In the genomic region with DNA sequence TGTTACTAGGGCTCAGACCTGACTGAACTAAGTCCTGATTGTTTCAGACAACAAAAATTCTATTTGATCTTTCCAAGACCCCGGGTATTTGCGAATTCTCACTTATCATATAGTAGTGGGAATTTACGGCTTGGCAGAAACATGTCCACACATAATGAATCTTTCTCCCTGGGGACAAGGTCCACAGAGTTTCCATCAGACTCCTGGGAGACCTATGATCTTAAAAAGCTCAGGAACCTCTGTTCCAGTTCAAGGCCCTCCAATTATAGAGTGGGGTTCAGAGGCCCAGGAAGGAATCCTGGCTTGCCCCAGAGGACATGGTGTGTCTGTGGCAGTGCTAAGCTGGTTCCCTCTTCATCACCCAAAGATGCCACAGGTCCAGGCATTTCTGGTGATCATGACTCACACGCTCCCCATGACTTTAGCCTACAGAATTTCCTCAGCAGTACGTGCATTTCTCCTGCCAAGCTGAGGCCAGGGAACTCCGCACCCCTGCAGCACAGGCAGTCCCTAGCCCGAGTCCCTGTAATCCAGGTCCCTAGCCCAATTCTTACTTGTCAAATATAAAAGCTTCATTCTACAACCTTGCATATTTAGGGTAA, we compare ENCODE assay signal across 1 cellular context.
TF ChIP-seq lines count a peak whose summit lies in the region.

No MANE protein-coding gene starts in this region.

TF ChIP-seq in HepG2, 621 proteins besides CTCF, POLR2A, EP300 and RAD21 (continues in another document):
- TF ChIP-seq RFX1 (IDR thresholded peaks at IDR 0.05) (no peak), ZSCAN9 (CRISPR knock-in tag; IDR thresholded peaks at IDR 0.05; ENCODE audit: borderline replicate concordance) (no peak), HDAC1 (CRISPR knock-in tag; IDR thresholded peaks at IDR 0.05) (no peak), RNF2 (conservative IDR thresholded peaks at IDR 0.05; ENCODE audit: low read depth) (no peak), MED1 (CRISPR knock-in tag; IDR thresholded peaks at IDR 0.05) (no peak), SRSF4 (IDR thresholded peaks at IDR 0.05; ENCODE audit: low read depth, low read length, poor library complexity, severe bottlenecking) (no peak), ISX (CRISPR knock-in tag; conservative IDR thresholded peaks at IDR 0.05) (no peak), STAG1 (CRISPR knock-in tag; IDR thresholded peaks at IDR 0.05) (no peak), FOSL2 (CRISPR knock-in tag; IDR thresholded peaks at IDR 0.05) (peak; percentile 42), YY1 (IDR thresholded peaks at IDR 0.05; ENCODE audit: insufficient read depth, insufficient replicate concordance, low read depth, low read length) (no peak), ZNF510 (CRISPR knock-in tag; IDR thresholded peaks at IDR 0.05; ENCODE audit: low read depth) (no peak), GABPA (IDR thresholded peaks at IDR 0.05; ENCODE audit: low read depth, low read length) (no peak), GABPA (CRISPR knock-in tag; IDR thresholded peaks at IDR 0.05; ENCODE audit: low read depth) (no peak), ZNF160 (CRISPR knock-in tag; IDR thresholded peaks at IDR 0.05) (no peak), HDAC2 (CRISPR knock-in tag; IDR thresholded peaks at IDR 0.05) (peak; percentile 13; the same call in 1 of the 2 replicates), CBX2 (IDR thresholded peaks at IDR 0.05; ENCODE audit: low read depth, low read length) (no peak), CBX2 (CRISPR knock-in tag; IDR thresholded peaks at IDR 0.05; ENCODE audit: low read depth) (no peak), ZBTB38 (CRISPR knock-in tag; IDR thresholded peaks at IDR 0.05) (peak; percentile 70; the same call in 1 of the 2 replicates), NCOA1 (CRISPR knock-in tag; IDR thresholded peaks at IDR 0.05) (0 out of 2 replicates have a peak, but pooled peaks have one; percentile 26), HNF4G (IDR thresholded peaks at IDR 0.05; ENCODE audit: borderline replicate concordance, low read depth, low read length) (0 out of 2 replicates have a peak, but pooled peaks have one; percentile 29), HNF4G (CRISPR knock-in tag; IDR thresholded peaks at IDR 0.05; ENCODE audit: borderline replicate concordance, low read depth) (no peak), POGZ (CRISPR knock-in tag; IDR thresholded peaks at IDR 0.05) (no peak), MTF1 (CRISPR knock-in tag; IDR thresholded peaks at IDR 0.05) (no peak), PHF21A (CRISPR knock-in tag; IDR thresholded peaks at IDR 0.05) (no peak), GABPB1 (CRISPR knock-in tag; IDR thresholded peaks at IDR 0.05) (no peak), MIXL1 (CRISPR knock-in tag; IDR thresholded peaks at IDR 0.05) (no peak), ZBTB3 (CRISPR knock-in tag; IDR thresholded peaks at IDR 0.05; ENCODE audit: borderline replicate concordance, low read depth) (no peak), MTF2 (CRISPR knock-in tag; IDR thresholded peaks at IDR 0.05; ENCODE audit: borderline replicate concordance) (no peak), SRSF1 (optimal IDR thresholded peaks at IDR 0.05; ENCODE audit: low read depth, low read length) (no peak)
- TF ChIP-seq, protein P1, sequence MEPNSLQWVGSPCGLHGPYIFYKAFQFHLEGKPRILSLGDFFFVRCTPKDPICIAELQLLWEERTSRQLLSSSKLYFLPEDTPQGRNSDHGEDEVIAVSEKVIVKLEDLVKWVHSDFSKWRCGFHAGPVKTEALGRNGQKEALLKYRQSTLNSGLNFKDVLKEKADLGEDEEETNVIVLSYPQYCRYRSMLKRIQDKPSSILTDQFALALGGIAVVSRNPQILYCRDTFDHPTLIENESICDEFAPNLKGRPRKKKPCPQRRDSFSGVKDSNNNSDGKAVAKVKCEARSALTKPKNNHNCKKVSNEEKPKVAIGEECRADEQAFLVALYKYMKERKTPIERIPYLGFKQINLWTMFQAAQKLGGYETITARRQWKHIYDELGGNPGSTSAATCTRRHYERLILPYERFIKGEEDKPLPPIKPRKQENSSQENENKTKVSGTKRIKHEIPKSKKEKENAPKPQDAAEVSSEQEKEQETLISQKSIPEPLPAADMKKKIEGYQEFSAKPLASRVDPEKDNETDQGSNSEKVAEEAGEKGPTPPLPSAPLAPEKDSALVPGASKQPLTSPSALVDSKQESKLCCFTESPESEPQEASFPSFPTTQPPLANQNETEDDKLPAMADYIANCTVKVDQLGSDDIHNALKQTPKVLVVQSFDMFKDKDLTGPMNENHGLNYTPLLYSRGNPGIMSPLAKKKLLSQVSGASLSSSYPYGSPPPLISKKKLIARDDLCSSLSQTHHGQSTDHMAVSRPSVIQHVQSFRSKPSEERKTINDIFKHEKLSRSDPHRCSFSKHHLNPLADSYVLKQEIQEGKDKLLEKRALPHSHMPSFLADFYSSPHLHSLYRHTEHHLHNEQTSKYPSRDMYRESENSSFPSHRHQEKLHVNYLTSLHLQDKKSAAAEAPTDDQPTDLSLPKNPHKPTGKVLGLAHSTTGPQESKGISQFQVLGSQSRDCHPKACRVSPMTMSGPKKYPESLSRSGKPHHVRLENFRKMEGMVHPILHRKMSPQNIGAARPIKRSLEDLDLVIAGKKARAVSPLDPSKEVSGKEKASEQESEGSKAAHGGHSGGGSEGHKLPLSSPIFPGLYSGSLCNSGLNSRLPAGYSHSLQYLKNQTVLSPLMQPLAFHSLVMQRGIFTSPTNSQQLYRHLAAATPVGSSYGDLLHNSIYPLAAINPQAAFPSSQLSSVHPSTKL (CRISPR knock-in tag; IDR thresholded peaks at IDR 0.05) = 0 out of 2 replicates have a peak, but pooled peaks have one; percentile 11
- TF ChIP-seq, protein P2, sequence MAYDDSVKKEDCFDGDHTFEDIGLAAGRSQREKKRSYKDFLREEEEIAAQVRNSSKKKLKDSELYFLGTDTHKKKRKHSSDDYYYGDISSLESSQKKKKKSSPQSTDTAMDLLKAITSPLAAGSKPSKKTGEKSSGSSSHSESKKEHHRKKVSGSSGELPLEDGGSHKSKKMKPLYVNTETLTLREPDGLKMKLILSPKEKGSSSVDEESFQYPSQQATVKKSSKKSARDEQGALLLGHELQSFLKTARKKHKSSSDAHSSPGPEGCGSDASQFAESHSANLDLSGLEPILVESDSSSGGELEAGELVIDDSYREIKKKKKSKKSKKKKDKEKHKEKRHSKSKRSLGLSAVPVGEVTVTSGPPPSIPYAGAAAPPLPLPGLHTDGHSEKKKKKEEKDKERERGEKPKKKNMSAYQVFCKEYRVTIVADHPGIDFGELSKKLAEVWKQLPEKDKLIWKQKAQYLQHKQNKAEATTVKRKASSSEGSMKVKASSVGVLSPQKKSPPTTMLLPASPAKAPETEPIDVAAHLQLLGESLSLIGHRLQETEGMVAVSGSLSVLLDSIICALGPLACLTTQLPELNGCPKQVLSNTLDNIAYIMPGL (CRISPR knock-in tag; IDR thresholded peaks at IDR 0.05; ENCODE audit: borderline replicate concordance in 1 of 2, low read depth in 1 of 2) = no peak
- TF ChIP-seq, protein P3, sequence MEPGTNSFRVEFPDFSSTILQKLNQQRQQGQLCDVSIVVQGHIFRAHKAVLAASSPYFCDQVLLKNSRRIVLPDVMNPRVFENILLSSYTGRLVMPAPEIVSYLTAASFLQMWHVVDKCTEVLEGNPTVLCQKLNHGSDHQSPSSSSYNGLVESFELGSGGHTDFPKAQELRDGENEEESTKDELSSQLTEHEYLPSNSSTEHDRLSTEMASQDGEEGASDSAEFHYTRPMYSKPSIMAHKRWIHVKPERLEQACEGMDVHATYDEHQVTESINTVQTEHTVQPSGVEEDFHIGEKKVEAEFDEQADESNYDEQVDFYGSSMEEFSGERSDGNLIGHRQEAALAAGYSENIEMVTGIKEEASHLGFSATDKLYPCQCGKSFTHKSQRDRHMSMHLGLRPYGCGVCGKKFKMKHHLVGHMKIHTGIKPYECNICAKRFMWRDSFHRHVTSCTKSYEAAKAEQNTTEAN (CRISPR knock-in tag; conservative IDR thresholded peaks at IDR 0.05) = no peak
- TF ChIP-seq, protein P4, sequence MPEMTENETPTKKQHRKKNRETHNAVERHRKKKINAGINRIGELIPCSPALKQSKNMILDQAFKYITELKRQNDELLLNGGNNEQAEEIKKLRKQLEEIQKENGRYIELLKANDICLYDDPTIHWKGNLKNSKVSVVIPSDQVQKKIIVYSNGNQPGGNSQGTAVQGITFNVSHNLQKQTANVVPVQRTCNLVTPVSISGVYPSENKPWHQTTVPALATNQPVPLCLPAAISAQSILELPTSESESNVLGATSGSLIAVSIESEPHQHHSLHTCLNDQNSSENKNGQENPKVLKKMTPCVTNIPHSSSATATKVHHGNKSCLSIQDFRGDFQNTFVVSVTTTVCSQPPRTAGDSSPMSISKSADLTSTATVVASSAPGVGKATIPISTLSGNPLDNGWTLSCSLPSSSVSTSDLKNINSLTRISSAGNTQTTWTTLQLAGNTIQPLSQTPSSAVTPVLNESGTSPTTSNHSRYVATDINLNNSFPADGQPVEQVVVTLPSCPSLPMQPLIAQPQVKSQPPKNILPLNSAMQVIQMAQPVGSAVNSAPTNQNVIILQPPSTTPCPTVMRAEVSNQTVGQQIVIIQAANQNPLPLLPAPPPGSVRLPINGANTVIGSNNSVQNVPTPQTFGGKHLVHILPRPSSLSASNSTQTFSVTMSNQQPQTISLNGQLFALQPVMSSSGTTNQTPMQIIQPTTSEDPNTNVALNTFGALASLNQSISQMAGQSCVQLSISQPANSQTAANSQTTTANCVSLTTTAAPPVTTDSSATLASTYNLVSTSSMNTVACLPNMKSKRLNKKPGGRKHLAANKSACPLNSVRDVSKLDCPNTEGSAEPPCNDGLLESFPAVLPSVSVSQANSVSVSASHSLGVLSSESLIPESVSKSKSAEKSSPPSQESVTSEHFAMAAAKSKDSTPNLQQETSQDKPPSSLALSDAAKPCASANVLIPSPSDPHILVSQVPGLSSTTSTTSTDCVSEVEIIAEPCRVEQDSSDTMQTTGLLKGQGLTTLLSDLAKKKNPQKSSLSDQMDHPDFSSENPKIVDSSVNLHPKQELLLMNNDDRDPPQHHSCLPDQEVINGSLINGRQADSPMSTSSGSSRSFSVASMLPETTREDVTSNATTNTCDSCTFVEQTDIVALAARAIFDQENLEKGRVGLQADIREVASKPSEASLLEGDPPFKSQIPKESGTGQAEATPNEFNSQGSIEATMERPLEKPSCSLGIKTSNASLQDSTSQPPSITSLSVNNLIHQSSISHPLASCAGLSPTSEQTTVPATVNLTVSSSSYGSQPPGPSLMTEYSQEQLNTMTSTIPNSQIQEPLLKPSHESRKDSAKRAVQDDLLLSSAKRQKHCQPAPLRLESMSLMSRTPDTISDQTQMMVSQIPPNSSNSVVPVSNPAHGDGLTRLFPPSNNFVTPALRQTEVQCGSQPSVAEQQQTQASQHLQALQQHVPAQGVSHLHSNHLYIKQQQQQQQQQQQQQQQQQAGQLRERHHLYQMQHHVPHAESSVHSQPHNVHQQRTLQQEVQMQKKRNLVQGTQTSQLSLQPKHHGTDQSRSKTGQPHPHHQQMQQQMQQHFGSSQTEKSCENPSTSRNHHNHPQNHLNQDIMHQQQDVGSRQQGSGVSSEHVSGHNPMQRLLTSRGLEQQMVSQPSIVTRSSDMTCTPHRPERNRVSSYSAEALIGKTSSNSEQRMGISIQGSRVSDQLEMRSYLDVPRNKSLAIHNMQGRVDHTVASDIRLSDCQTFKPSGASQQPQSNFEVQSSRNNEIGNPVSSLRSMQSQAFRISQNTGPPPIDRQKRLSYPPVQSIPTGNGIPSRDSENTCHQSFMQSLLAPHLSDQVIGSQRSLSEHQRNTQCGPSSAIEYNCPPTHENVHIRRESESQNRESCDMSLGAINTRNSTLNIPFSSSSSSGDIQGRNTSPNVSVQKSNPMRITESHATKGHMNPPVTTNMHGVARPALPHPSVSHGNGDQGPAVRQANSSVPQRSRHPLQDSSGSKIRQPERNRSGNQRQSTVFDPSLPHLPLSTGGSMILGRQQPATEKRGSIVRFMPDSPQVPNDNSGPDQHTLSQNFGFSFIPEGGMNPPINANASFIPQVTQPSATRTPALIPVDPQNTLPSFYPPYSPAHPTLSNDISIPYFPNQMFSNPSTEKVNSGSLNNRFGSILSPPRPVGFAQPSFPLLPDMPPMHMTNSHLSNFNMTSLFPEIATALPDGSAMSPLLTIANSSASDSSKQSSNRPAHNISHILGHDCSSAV (CRISPR knock-in tag; IDR thresholded peaks at IDR 0.05; ENCODE audit: borderline replicate concordance) = no peak
- TF ChIP-seq, protein P5, sequence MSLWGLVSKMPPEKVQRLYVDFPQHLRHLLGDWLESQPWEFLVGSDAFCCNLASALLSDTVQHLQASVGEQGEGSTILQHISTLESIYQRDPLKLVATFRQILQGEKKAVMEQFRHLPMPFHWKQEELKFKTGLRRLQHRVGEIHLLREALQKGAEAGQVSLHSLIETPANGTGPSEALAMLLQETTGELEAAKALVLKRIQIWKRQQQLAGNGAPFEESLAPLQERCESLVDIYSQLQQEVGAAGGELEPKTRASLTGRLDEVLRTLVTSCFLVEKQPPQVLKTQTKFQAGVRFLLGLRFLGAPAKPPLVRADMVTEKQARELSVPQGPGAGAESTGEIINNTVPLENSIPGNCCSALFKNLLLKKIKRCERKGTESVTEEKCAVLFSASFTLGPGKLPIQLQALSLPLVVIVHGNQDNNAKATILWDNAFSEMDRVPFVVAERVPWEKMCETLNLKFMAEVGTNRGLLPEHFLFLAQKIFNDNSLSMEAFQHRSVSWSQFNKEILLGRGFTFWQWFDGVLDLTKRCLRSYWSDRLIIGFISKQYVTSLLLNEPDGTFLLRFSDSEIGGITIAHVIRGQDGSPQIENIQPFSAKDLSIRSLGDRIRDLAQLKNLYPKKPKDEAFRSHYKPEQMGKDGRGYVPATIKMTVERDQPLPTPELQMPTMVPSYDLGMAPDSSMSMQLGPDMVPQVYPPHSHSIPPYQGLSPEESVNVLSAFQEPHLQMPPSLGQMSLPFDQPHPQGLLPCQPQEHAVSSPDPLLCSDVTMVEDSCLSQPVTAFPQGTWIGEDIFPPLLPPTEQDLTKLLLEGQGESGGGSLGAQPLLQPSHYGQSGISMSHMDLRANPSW (CRISPR knock-in tag; IDR thresholded peaks at IDR 0.05; ENCODE audit: borderline replicate concordance) = no peak
